In the genomic region with DNA sequence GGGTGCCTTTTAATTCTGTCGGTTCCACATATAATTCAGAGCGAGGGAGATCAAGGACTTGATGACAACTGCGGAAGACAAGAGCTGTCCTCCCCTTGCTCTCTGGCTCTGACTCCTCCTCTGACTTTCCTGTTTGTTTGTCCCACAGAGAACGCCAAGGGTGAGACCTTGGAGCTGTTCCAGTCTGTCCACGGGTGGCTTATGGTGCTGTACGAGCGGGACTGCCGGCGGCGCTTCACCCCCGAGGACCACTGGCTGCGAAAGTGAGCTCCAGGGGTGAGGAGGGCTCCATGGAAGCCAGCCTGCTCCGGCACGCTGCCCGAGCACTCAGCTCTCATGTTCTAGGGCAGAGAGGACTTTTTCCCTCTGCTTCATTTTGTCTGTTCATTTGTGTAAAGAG, we compare ENCODE assay signal across 18 cellular contexts.
"Had no signal": no experiment of that assay in that cellular context is flagged by ENCODE, and none has a peak within 500 bp of the region (broad histone marks: within the 10 kb centered on the region; RNA-seq: fewer than 3 reads in every experiment).

No MANE protein-coding gene starts in this region.

- H3K9me3 ChIP-seq: suprapubic skin, upper lobe of right lung had no signal

- H3K27me3 ChIP-seq: suprapubic skin, upper lobe of right lung had no signal

- ATAC-seq: activated CD8-positive, alpha-beta memory T cell treated with anti-CD3 and anti-CD28 coated beads, Interleukin-2, amount 10 ng/mL, durations not matched to agents 7 days and 5 days; natural killer cell treated with Interleukin-12 subunit alpha and Interleukin-12 subunit beta and Interleukin-15 and Interleukin-18, amount 100 ng/mL, for 72 hours; sciatic nerve; stimulated activated naive CD8-positive, alpha-beta T cell treated with anti-CD3 and anti-CD28 coated beads, Interleukin-15, Interleukin-2, amounts not matched to agents 100 U/mL and 50 U/mL, for 24 hours; upper lobe of right lung had no signal

- DNase-seq: activated CD4-positive, alpha-beta T cell treated with anti-CD3 and anti-CD28 coated beads for 1 hour; activated CD4-positive, alpha-beta T cell treated with anti-CD3 and anti-CD28 coated beads, Interleukin-2, amount 50 U/mL, for 48 hours; activated CD8-positive, alpha-beta memory T cell treated with anti-CD3 and anti-CD28 coated beads, Interleukin-2, amount 10 ng/mL, durations not matched to agents 7 days and 5 days; activated effector memory CD4-positive, alpha-beta T cell treated with Interleukin-2 at 50 U/mL for 16 hours; activated T-cell treated with anti-CD3 and anti-CD28 coated beads, Interleukin-2, amount 50 U/mL, for 24 hours; amniotic stem cell; cerebellar nuclear complex; endodermal cell; erythroblast; nucleus accumbens; stimulated activated CD4-positive, alpha-beta T cell treated with anti-CD3 and anti-CD28 coated beads, Interleukin-12 subunit alpha, Interleukin-12 subunit beta, amount 100 ng/mL, for 4 hours; stimulated activated CD4-positive, alpha-beta T cell treated with anti-CD3 and anti-CD28 coated beads, Interleukin-2, amount 100 ng/mL, for 48 hours; stimulated activated naive CD8-positive, alpha-beta T cell treated with anti-CD3 and anti-CD28 coated beads, Interleukin-15, Interleukin-2, amounts not matched to agents 100 U/mL and 50 U/mL, for 24 hours; T-helper 9 cell; upper lobe of right lung had no signal

- H3K4me1 ChIP-seq: suprapubic skin, upper lobe of right lung had no signal

- H3K27ac ChIP-seq: suprapubic skin, upper lobe of right lung had no signal

- H3K4me3 ChIP-seq: suprapubic skin, upper lobe of right lung had no signal
